Comparison of ENCODE assay signal across 1 cellular context in the genomic region with DNA sequence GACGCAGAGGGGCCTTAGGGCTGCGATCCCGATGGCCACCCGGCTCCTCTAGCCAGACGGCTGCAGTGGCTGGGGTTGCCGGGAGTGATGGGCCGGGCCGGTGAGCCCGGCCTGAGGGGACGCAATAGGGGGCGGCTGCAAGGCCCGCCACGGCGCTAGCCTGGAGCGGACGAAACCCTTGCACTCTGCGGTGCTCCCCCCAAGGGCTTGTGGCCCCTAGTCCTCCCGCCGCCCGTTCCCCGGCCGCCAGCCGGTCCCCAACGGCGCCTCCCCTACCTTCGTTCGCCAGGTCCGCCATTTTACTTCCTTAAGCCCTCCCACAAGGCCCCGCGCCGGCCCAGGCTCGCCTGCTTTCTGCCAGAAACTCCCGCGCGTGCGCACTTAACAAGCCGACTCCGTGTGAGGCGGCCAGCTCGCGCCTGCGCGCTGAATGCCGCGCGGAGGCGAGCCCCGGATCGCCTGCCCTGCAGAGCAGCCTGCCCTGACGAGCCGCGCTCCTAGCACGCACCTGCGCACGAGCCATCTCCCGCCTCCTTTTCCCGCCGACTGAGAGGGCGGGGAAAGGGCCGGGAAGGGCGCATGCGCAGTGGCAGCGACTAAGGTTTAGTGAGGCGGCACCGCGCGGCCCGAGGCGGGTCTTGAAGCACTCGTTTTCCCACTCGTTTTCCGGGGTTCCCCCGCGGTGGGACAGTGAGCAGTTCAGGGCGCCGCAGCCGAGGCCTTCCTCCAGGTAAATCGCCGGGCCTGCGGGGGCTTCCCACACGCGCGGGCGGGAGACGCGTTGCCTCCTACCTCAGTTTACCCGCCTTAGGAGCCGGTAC.
TF ChIP-seq lines count a peak whose summit lies in the region.

A gene with protein sequence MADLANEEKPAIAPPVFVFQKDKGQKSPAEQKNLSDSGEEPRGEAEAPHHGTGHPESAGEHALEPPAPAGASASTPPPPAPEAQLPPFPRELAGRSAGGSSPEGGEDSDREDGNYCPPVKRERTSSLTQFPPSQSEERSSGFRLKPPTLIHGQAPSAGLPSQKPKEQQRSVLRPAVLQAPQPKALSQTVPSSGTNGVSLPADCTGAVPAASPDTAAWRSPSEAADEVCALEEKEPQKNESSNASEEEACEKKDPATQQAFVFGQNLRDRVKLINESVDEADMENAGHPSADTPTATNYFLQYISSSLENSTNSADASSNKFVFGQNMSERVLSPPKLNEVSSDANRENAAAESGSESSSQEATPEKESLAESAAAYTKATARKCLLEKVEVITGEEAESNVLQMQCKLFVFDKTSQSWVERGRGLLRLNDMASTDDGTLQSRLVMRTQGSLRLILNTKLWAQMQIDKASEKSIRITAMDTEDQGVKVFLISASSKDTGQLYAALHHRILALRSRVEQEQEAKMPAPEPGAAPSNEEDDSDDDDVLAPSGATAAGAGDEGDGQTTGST (minus strand): TSS at position 356 of the 821 bp plus-strand sequence. CDS start 58 bp downstream, at position 298.

TF ChIP-seq in HepG2, 621 proteins besides CTCF, POLR2A, EP300 and RAD21 (continued from another document and continues in another):
- TF ChIP-seq HNF4G (IDR thresholded peaks at IDR 0.05; ENCODE audit: borderline replicate concordance, low read depth, low read length) (no peak), HNF4G (CRISPR knock-in tag; IDR thresholded peaks at IDR 0.05; ENCODE audit: borderline replicate concordance, low read depth) (peak; percentile 97), ZNF317 (CRISPR knock-in tag; IDR thresholded peaks at IDR 0.05) (peak; percentile 97), ISL2 (CRISPR knock-in tag; IDR thresholded peaks at IDR 0.05) (peak; percentile 91), ZFP1 (CRISPR knock-in tag; IDR thresholded peaks at IDR 0.05) (peak; percentile 98), ZNF333 (CRISPR knock-in tag; IDR thresholded peaks at IDR 0.05; ENCODE audit: borderline replicate concordance) (peak; percentile 91), ARNTL (CRISPR knock-in tag; IDR thresholded peaks at IDR 0.05) (peak; percentile 98), ZNF773 (CRISPR knock-in tag; IDR thresholded peaks at IDR 0.05; ENCODE audit: borderline replicate concordance) (peak; percentile 100), ZNF547 (CRISPR knock-in tag; IDR thresholded peaks at IDR 0.05) (peak; percentile 100), MED1 (CRISPR knock-in tag; IDR thresholded peaks at IDR 0.05) (peak; percentile 98), ATRX (CRISPR knock-in tag; IDR thresholded peaks at IDR 0.05; ENCODE audit: borderline replicate concordance) (no peak), ZNF12 (CRISPR knock-in tag; IDR thresholded peaks at IDR 0.05) (peak; percentile 93), ESRRA (CRISPR knock-in tag; IDR thresholded peaks at IDR 0.05; ENCODE audit: low read depth) (peak; percentile 97), REXO4 (CRISPR knock-in tag; IDR thresholded peaks at IDR 0.05; ENCODE audit: borderline replicate concordance) (peak; percentile 99; the same call in 1 of the 2 replicates), CCAR2 (optimal IDR thresholded peaks at IDR 0.05; ENCODE audit: low read depth, low read length) (no peak), ZNF251 (CRISPR knock-in tag; IDR thresholded peaks at IDR 0.05) (peak; percentile 100), ZNF274 (CRISPR knock-in tag; IDR thresholded peaks at IDR 0.05) (peak; percentile 100), RARA (CRISPR knock-in tag; IDR thresholded peaks at IDR 0.05) (peak; percentile 88), ERF (CRISPR knock-in tag; IDR thresholded peaks at IDR 0.05) (peak; percentile 100), CBX5 (CRISPR knock-in tag; IDR thresholded peaks at IDR 0.05; ENCODE audit: borderline replicate concordance) (peak; percentile 78; the same call in 1 of the 2 replicates), ZNF496 (CRISPR knock-in tag; IDR thresholded peaks at IDR 0.05; ENCODE audit: insufficient replicate concordance) (peak; percentile 86), GTF3A (CRISPR knock-in tag; conservative IDR thresholded peaks at IDR 0.05) (peak; percentile 96), NFKBIZ (CRISPR knock-in tag; IDR thresholded peaks at IDR 0.05) (peak; percentile 99), XBP1 (CRISPR knock-in tag; IDR thresholded peaks at IDR 0.05) (peak; percentile 99), NR2F1 (CRISPR knock-in tag; IDR thresholded peaks at IDR 0.05) (peak in 1 of 2 experiments; percentile 31; a peak in 1 of 4 replicates), ZNF367 (CRISPR knock-in tag; IDR thresholded peaks at IDR 0.05; ENCODE audit: borderline replicate concordance) (peak; percentile 99), ZNF883 (CRISPR knock-in tag; IDR thresholded peaks at IDR 0.05; ENCODE audit: not compliant biosample characterization) (peak; percentile 100), ZFP37 (CRISPR knock-in tag; IDR thresholded peaks at IDR 0.05; ENCODE audit: borderline replicate concordance) (peak; percentile 100), AHR (CRISPR knock-in tag; IDR thresholded peaks at IDR 0.05) (peak; percentile 99), ZNF382 (CRISPR knock-in tag; IDR thresholded peaks at IDR 0.05; ENCODE audit: borderline replicate concordance) (no peak), ZC3H4 (CRISPR knock-in tag; IDR thresholded peaks at IDR 0.05; ENCODE audit: borderline replicate concordance) (no peak), CEBPG (CRISPR knock-in tag; IDR thresholded peaks at IDR 0.05) (peak; percentile 80), SAFB2 (CRISPR knock-in tag; IDR thresholded peaks at IDR 0.05; ENCODE audit: borderline replicate concordance, low read depth) (peak; percentile 100), ARNT2 (CRISPR knock-in tag; IDR thresholded peaks at IDR 0.05; ENCODE audit: low read depth) (peak; percentile 100), ZNF501 (CRISPR knock-in tag; IDR thresholded peaks at IDR 0.05) (peak; percentile 99), YEATS4 (CRISPR knock-in tag; IDR thresholded peaks at IDR 0.05; ENCODE audit: borderline replicate concordance) (peak; percentile 95), ZNF329 (CRISPR knock-in tag; IDR thresholded peaks at IDR 0.05; ENCODE audit: low read depth) (peak; percentile 97), ZNF616 (CRISPR knock-in tag; IDR thresholded peaks at IDR 0.05; ENCODE audit: low read depth) (peak; percentile 100), ZFP82 (CRISPR knock-in tag; IDR thresholded peaks at IDR 0.05; ENCODE audit: borderline replicate concordance) (peak; percentile 100)
- TF ChIP-seq, protein P1, sequence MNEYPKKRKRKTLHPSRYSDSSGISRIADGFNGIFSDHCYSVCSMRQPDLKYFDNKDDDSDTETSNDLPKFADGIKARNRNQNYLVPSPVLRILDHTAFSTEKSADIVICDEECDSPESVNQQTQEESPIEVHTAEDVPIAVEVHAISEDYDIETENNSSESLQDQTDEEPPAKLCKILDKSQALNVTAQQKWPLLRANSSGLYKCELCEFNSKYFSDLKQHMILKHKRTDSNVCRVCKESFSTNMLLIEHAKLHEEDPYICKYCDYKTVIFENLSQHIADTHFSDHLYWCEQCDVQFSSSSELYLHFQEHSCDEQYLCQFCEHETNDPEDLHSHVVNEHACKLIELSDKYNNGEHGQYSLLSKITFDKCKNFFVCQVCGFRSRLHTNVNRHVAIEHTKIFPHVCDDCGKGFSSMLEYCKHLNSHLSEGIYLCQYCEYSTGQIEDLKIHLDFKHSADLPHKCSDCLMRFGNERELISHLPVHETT (CRISPR knock-in tag; conservative IDR thresholded peaks at IDR 0.05): peak; percentile 98
- TF ChIP-seq, protein P2, sequence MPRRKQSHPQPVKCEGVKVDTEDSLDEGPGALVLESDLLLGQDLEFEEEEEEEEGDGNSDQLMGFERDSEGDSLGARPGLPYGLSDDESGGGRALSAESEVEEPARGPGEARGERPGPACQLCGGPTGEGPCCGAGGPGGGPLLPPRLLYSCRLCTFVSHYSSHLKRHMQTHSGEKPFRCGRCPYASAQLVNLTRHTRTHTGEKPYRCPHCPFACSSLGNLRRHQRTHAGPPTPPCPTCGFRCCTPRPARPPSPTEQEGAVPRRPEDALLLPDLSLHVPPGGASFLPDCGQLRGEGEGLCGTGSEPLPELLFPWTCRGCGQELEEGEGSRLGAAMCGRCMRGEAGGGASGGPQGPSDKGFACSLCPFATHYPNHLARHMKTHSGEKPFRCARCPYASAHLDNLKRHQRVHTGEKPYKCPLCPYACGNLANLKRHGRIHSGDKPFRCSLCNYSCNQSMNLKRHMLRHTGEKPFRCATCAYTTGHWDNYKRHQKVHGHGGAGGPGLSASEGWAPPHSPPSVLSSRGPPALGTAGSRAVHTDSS (CRISPR knock-in tag; conservative IDR thresholded peaks at IDR 0.05): no peak
- TF ChIP-seq, protein P3, sequence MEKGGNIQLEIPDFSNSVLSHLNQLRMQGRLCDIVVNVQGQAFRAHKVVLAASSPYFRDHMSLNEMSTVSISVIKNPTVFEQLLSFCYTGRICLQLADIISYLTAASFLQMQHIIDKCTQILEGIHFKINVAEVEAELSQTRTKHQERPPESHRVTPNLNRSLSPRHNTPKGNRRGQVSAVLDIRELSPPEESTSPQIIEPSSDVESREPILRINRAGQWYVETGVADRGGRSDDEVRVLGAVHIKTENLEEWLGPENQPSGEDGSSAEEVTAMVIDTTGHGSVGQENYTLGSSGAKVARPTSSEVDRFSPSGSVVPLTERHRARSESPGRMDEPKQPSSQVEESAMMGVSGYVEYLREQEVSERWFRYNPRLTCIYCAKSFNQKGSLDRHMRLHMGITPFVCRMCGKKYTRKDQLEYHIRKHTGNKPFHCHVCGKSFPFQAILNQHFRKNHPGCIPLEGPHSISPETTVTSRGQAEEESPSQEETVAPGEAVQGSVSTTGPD (CRISPR knock-in tag; IDR thresholded peaks at IDR 0.05): peak; percentile 83; the same call in 1 of the 2 replicates
- TF ChIP-seq, protein P4, sequence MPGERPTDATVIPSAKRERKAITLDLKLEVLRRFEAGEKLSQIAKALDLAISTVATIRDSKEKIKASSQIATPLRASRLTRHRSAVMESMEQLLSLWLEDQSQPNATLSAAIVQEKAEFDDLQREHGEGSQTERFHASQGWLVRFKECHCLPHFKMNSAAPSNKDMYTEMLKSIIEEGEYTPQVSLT (CRISPR knock-in tag; IDR thresholded peaks at IDR 0.05; ENCODE audit: borderline replicate concordance, low read depth): peak; percentile 100; the same call in 1 of the 2 replicates
- TF ChIP-seq, protein P5, sequence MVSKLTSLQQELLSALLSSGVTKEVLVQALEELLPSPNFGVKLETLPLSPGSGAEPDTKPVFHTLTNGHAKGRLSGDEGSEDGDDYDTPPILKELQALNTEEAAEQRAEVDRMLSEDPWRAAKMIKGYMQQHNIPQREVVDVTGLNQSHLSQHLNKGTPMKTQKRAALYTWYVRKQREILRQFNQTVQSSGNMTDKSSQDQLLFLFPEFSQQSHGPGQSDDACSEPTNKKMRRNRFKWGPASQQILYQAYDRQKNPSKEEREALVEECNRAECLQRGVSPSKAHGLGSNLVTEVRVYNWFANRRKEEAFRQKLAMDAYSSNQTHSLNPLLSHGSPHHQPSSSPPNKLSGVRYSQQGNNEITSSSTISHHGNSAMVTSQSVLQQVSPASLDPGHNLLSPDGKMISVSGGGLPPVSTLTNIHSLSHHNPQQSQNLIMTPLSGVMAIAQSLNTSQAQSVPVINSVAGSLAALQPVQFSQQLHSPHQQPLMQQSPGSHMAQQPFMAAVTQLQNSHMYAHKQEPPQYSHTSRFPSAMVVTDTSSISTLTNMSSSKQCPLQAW (CRISPR knock-in tag; IDR thresholded peaks at IDR 0.05): peak; percentile 100
- TF ChIP-seq, protein P6, sequence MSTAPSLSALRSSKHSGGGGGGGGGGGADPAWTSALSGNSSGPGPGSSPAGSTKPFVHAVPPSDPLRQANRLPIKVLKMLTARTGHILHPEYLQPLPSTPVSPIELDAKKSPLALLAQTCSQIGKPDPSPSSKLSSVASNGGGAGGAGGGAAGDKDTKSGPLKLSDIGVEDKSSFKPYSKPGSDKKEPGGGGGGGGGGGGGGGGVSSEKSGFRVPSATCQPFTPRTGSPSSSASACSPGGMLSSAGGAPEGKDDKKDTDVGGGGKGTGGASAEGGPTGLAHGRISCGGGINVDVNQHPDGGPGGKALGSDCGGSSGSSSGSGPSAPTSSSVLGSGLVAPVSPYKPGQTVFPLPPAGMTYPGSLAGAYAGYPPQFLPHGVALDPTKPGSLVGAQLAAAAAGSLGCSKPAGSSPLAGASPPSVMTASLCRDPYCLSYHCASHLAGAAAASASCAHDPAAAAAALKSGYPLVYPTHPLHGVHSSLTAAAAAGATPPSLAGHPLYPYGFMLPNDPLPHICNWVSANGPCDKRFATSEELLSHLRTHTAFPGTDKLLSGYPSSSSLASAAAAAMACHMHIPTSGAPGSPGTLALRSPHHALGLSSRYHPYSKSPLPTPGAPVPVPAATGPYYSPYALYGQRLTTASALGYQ (CRISPR knock-in tag; IDR thresholded peaks at IDR 0.05): peak; percentile 98
- TF ChIP-seq, protein P7, sequence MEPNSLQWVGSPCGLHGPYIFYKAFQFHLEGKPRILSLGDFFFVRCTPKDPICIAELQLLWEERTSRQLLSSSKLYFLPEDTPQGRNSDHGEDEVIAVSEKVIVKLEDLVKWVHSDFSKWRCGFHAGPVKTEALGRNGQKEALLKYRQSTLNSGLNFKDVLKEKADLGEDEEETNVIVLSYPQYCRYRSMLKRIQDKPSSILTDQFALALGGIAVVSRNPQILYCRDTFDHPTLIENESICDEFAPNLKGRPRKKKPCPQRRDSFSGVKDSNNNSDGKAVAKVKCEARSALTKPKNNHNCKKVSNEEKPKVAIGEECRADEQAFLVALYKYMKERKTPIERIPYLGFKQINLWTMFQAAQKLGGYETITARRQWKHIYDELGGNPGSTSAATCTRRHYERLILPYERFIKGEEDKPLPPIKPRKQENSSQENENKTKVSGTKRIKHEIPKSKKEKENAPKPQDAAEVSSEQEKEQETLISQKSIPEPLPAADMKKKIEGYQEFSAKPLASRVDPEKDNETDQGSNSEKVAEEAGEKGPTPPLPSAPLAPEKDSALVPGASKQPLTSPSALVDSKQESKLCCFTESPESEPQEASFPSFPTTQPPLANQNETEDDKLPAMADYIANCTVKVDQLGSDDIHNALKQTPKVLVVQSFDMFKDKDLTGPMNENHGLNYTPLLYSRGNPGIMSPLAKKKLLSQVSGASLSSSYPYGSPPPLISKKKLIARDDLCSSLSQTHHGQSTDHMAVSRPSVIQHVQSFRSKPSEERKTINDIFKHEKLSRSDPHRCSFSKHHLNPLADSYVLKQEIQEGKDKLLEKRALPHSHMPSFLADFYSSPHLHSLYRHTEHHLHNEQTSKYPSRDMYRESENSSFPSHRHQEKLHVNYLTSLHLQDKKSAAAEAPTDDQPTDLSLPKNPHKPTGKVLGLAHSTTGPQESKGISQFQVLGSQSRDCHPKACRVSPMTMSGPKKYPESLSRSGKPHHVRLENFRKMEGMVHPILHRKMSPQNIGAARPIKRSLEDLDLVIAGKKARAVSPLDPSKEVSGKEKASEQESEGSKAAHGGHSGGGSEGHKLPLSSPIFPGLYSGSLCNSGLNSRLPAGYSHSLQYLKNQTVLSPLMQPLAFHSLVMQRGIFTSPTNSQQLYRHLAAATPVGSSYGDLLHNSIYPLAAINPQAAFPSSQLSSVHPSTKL (CRISPR knock-in tag; IDR thresholded peaks at IDR 0.05): peak; percentile 76
- TF ChIP-seq, protein P8, sequence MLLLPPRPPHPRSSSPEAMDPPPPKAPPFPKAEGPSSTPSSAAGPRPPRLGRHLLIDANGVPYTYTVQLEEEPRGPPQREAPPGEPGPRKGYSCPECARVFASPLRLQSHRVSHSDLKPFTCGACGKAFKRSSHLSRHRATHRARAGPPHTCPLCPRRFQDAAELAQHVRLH (CRISPR knock-in tag; IDR thresholded peaks at IDR 0.05; ENCODE audit: borderline replicate concordance, low read depth): peak; percentile 100
- TF ChIP-seq, protein P9, sequence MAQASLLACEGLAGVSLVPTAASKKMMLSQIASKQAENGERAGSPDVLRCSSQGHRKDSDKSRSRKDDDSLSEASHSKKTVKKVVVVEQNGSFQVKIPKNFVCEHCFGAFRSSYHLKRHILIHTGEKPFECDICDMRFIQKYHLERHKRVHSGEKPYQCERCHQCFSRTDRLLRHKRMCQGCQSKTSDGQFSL (CRISPR knock-in tag; IDR thresholded peaks at IDR 0.05): peak; percentile 92
